ENCODE assay signal across 8 cellular contexts in genomic region chr13:33285420-33286124, GRCh38. TPM values are rescaled to one million over a fixed set of nuclear protein-coding genes. Genes with fewer than 3 reads are reported as not detected.
A peak's percentile ranks its signal among the peaks of the same experiment; 100 is the strongest.
DNase-seq lines count a peak whose midpoint lies in the region; ATAC-seq and TF ChIP-seq lines count a peak whose summit lies in the region.

Gene STARD13, minus strand, starts transcription at chr13:33285755. Its CDS starts 117 bp downstream, at chr13:33285638.

- H3K27ac Mint-ChIP-seq in activated CD4-positive, alpha-beta T cell treated with anti-CD3 and anti-CD28 coated beads, Interleukin-2, amount 10 ng/mL, durations not matched to agents 24 days and 14 days = peak within 1 kb of the TSS; percentile 55

- intact Hi-C loops in activated CD4-positive, alpha-beta T cell treated with anti-CD3 and anti-CD28 coated beads, Interleukin-2, amount 10 ng/mL, durations not matched to agents 24 days and 14 days (cut with micrococcal nuclease) = no loop called here
- intact Hi-C loops in esophagus squamous epithelium (cut with DNase I) (no loop called here), testis (cut with DNase I; ENCODE audit: low total_unique reads) (no loop called here)

- H3K36me3 ChIP-seq in esophagus squamous epithelium (no peaks in the 10 kb centered on the region), testis (ENCODE audit: low read depth, missing control alignments) (no peaks in the 10 kb centered on the region)

- peak within 1 kb of the TSS; percentile 89 for H3K4me3 Mint-ChIP-seq in activated CD4-positive, alpha-beta T cell treated with anti-CD3 and anti-CD28 coated beads, Interleukin-2, amount 10 ng/mL, durations not matched to agents 24 days and 14 days

- no peaks in the 10 kb centered on the region for H3K36me3 Mint-ChIP-seq in activated CD4-positive, alpha-beta T cell treated with anti-CD3 and anti-CD28 coated beads, Interleukin-2, amount 10 ng/mL, durations not matched to agents 24 days and 14 days (ENCODE audit: low read depth)

- peaks cover 5% of the 10 kb centered on the region for H3K9me3 Mint-ChIP-seq in activated CD4-positive, alpha-beta T cell treated with anti-CD3 and anti-CD28 coated beads, Interleukin-2, amount 10 ng/mL, durations not matched to agents 24 days and 14 days

- H3K9me3 ChIP-seq in esophagus squamous epithelium (no peaks in the 10 kb centered on the region), testis (no peaks in the 10 kb centered on the region)

- H3K4me1 ChIP-seq in esophagus squamous epithelium (peaks cover 3 to 51% (median 4%) of the 10 kb centered on the region in 3 donors), testis (peaks cover 13% of the 10 kb centered on the region)

- DNase-seq in NCI-H345 (lab: John Stamatoyannopoulos, UW) = peak; percentile 26
- no peak for DNase-seq in NCI-H345 treated with DMSO at 0.1 percent for 48 hours (lab: John Stamatoyannopoulos, UW; ENCODE audit: unreplicated experiment)
- no peak for DNase-seq in Jurkat, Clone E6-1 (ENCODE audit: low read depth, low spot score)
- peak; percentile 64 for DNase-seq in activated CD4-positive, alpha-beta T cell treated with anti-CD3 and anti-CD28 coated beads, Interleukin-2, amount 10 ng/mL, durations not matched to agents 24 days and 14 days
- DNase-seq in esophagus squamous epithelium (lab: John Stamatoyannopoulos, UW) = peak; percentile 20
- DNase-seq in midbrain (lab: John Stamatoyannopoulos, UW) = peak; percentile 97
- DNase-seq in testis = peak; percentile 95

- H3K27me3 Mint-ChIP-seq in activated CD4-positive, alpha-beta T cell treated with anti-CD3 and anti-CD28 coated beads, Interleukin-2, amount 10 ng/mL, durations not matched to agents 24 days and 14 days = peaks cover 49% of the 10 kb centered on the region

- peak in 3 of 4 donors; percentile 74 to 89 (median 82) for TF ChIP-seq POLR2A in esophagus squamous epithelium (IDR thresholded peaks at IDR 0.05)
- peak; percentile 75 for TF ChIP-seq POLR2A in testis (IDR thresholded peaks at IDR 0.05)

- 0 to 5% methylated on average over 16 to 18 of the region's 20 CpGs for whole genome bisulfite sequencing in esophagus squamous epithelium, 2 donors
- 1% methylated on average over 16 to 20 of the region's 20 CpGs for WGBS in testis, 2 donors

- peak; percentile 64 for ATAC-seq in GM21619 (IDR thresholded peaks at IDR 0.05; ENCODE audit: unreplicated experiment)

- H3K27me3 ChIP-seq in esophagus squamous epithelium (peaks cover 0 to 3% (median 0%) of the 10 kb centered on the region in 4 donors), testis (no peaks in the 10 kb centered on the region)

- peak within 1 kb of the TSS; percentile 71 to 95 (median 92) for H3K27ac ChIP-seq in esophagus squamous epithelium
- peak within 1 kb of the TSS; percentile 89 to 93 for H3K27ac ChIP-seq in testis

- H3K4me1 Mint-ChIP-seq in activated CD4-positive, alpha-beta T cell treated with anti-CD3 and anti-CD28 coated beads, Interleukin-2, amount 10 ng/mL, durations not matched to agents 24 days and 14 days = peaks cover 17% of the 10 kb centered on the region

- peak within 1 kb of the TSS; percentile 24 for H3K4me3 ChIP-seq in Jurkat, Clone E6-1 (ENCODE audit: low read length)
- peak within 1 kb of the TSS; percentile 31 to 75 (median 64) for H3K4me3 ChIP-seq in esophagus squamous epithelium
- peak within 1 kb of the TSS; percentile 67 to 71 for H3K4me3 ChIP-seq in testis

- TF ChIP-seq CTCF in esophagus squamous epithelium (IDR thresholded peaks at IDR 0.05) (peak in 5 of 6 experiments; percentile 26 to 46 (median 33)), testis (IDR thresholded peaks at IDR 0.05) (peak in 2 of 3 experiments; percentile 43 to 48)

RNA-seq across cellular contexts. Expression of gene STARD13, which starts in this region (rescaled TPM):
- not detected for polyA plus RNA-seq in Jurkat, Clone E6-1 (2012; ENCODE audit: insufficient read depth, insufficient read length)
- total RNA-seq in activated CD4-positive, alpha-beta T cell treated with anti-CD3 and anti-CD28 coated beads, Interleukin-2, amount 10 ng/mL, durations not matched to agents 24 days and 14 days = 7.7 and 8.2 TPM in 2 replicates
- total RNA-seq in esophagus squamous epithelium (10 to 100 TPM in 1 of 4 donors, 1 to 10 TPM in 3; 1.3 to 18.7 (median 4.4) TPM), testis (10 to 100 TPM; 24.4 to 33.7 TPM)
- polyA plus RNA-seq in testis (ENCODE audit: insufficient read depth, low read depth, low replicate concordance) = 7.2 TPM

Comparison
In these comparisons a context has a peak if more than half of its experiments do, and no peak if none do; other contexts are left out.
1. DNase-seq: peak in NCI-H345 (single experiment), activated CD4-positive, alpha-beta T cell treated with anti-CD3 and anti-CD28 coated beads, Interleukin-2, amount 10 ng/mL, durations not matched to agents 24 days and 14 days (single experiment), esophagus squamous epithelium (single experiment), midbrain (single experiment) and testis (single experiment); none in NCI-H345 treated with DMSO at 0.1 percent for 48 hours (single experiment) and Jurkat, Clone E6-1 (single experiment).
2. Peak in every context shown above with its lines, with median percentiles within 50 percentile points of each other: H3K4me3 ChIP-seq.